1 cellular context compared by ENCODE assay signal in genomic region chr11:111707039-111707690, GRCh38.
TF ChIP-seq lines count a peak whose summit lies in the region.

No MANE protein-coding gene starts in this region.

TF ChIP-seq in liver, 16 proteins besides CTCF, POLR2A, EP300 and RAD21 (continued from another document):
- peak; percentile 61 for TF ChIP-seq ZBTB33 (IDR thresholded peaks at IDR 0.05)
- peak; percentile 10 for TF ChIP-seq SP1 (IDR thresholded peaks at IDR 0.05)
- no peak for TF ChIP-seq GABPA (IDR thresholded peaks at IDR 0.05 in 1 of 2, conservative IDR thresholded peaks at IDR 0.05 in 1 of 2)
- TF ChIP-seq NR2F2 (IDR thresholded peaks at IDR 0.05), result peak; percentile 60
- TF ChIP-seq RXRA (IDR thresholded peaks at IDR 0.05), result peak; percentile 40 to 74
- TF ChIP-seq HNF4G (IDR thresholded peaks at IDR 0.05), result no peak
